In the genomic region with DNA sequence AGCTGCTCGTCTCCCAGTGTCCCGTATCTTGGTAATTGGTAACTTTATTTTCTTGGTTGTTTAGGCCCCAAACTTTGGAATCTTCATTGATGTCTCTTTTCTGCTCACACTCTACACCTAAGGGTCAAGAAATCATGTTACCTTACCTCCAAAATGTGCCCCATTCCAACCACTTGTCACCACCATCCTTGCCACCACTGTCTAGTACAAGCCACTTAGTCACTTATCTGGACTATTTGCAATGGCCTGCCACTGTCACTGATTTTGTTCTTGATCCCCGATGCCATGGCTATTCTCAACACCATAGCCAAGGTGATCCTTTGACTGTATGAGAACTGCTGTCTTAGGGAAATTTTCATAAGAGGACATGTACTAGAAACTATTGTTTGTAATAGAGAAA, we compare ENCODE assay signal across 28 cellular contexts. TPM values are rescaled to one million over a fixed set of nuclear protein-coding genes. Genes with fewer than 3 reads are reported as not detected.
"Had no signal": no experiment of that assay in that cellular context is flagged by ENCODE, and none has a peak within 500 bp of the region (broad histone marks: within the 10 kb centered on the region; RNA-seq: fewer than 3 reads in every experiment).

No MANE protein-coding gene starts in this region.

- H3K27ac ChIP-seq: colonic mucosa, epithelial cell of prostate, esophagus squamous epithelium, gastrocnemius medialis, heart right ventricle, left ventricle myocardium inferior, lower lobe of right lung had no signal

- DNase-seq: colonic mucosa; cortex of kidney; effector CD8-positive, alpha-beta T cell; effector memory CD8-positive, alpha-beta T cell; endodermal cell; erythroblast; esophagus squamous epithelium; foreskin fibroblast; foreskin melanocyte; gastrocnemius medialis; glutamatergic neuron; head of caudate nucleus; heart right ventricle; hippocampal formation; left colon; left ventricle myocardium inferior; lower lobe of right lung; mesenchymal stem cell; mucosa of descending colon; naive B cell had no signal

- ATAC-seq: effector memory CD8-positive, alpha-beta T cell; esophagus mucosa; gastrocnemius medialis; left colon; left lobe of liver; lower lobe of right lung; mucosa of descending colon had no signal

RNA-seq across cellular contexts. Expression of a gene that starts 46.0 kb away (rescaled TPM):
- total RNA-seq: dermis microvascular lymphatic vessel endothelial cell, endodermal cell, esophagus mucosa, gastrocnemius medialis, glomerular endothelial cell, left colon, left lobe of liver, left ventricle myocardium inferior, lung microvascular endothelial cell, mesothelial cell of epicardium, myocyte had no signal
